In the genomic region with DNA sequence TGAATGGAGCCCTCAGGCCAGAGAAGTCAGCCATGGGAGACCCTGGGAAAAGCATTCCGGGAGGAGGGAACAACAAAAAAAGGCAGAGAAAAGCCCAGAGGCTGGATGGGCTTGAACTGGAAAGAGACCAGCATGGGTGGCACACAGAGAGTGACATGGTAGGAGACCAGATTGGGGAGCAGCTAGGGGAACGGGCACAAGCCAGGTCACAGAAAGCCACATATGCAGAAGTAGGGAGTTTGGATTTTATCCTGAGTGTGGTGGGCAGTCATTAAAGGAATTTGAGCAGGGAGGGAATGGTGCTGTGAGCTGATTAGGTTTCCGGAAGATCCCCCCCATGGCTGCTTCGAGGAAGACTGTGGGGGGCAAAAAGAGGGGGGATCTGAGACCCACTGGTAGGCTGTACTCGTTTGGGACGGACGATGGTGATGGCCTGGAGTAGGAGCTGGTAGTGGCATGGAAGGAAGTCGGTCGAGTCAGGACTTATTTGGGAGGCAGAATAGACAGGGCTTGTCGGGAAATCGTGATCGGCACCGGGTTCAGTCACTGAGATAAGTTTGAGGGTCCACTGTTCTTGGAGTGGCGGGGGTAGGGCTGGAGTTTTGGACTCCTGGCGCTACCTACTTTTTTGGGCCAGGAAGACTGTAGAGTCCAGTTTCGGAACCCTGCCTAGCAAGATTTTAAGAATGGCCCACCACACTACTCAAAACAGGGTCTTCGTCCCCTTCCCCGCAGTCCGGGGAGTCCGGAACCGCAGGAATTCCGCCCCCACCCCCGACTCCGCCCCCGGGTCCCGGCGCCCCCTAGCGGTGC, we compare ENCODE assay signal across 1 cellular context.
TF ChIP-seq lines count a peak whose summit lies in the region.

No MANE protein-coding gene starts in this region.

TF ChIP-seq in K562, 482 proteins besides CTCF, POLR2A, EP300 and RAD21 (continued from another document and continues in another):
- no peak for TF ChIP-seq BHLHE40 (IDR thresholded peaks at IDR 0.05; ENCODE audit: low read length)
- TF ChIP-seq, protein P1, sequence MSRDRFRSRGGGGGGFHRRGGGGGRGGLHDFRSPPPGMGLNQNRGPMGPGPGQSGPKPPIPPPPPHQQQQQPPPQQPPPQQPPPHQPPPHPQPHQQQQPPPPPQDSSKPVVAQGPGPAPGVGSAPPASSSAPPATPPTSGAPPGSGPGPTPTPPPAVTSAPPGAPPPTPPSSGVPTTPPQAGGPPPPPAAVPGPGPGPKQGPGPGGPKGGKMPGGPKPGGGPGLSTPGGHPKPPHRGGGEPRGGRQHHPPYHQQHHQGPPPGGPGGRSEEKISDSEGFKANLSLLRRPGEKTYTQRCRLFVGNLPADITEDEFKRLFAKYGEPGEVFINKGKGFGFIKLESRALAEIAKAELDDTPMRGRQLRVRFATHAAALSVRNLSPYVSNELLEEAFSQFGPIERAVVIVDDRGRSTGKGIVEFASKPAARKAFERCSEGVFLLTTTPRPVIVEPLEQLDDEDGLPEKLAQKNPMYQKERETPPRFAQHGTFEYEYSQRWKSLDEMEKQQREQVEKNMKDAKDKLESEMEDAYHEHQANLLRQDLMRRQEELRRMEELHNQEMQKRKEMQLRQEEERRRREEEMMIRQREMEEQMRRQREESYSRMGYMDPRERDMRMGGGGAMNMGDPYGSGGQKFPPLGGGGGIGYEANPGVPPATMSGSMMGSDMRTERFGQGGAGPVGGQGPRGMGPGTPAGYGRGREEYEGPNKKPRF (IDR thresholded peaks at IDR 0.05; ENCODE audit: low read depth, low read length) = no peak
- TF ChIP-seq, protein P2, sequence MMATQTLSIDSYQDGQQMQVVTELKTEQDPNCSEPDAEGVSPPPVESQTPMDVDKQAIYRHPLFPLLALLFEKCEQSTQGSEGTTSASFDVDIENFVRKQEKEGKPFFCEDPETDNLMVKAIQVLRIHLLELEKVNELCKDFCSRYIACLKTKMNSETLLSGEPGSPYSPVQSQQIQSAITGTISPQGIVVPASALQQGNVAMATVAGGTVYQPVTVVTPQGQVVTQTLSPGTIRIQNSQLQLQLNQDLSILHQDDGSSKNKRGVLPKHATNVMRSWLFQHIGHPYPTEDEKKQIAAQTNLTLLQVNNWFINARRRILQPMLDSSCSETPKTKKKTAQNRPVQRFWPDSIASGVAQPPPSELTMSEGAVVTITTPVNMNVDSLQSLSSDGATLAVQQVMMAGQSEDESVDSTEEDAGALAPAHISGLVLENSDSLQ (IDR thresholded peaks at IDR 0.05) = no peak
- TF ChIP-seq, protein P3, sequence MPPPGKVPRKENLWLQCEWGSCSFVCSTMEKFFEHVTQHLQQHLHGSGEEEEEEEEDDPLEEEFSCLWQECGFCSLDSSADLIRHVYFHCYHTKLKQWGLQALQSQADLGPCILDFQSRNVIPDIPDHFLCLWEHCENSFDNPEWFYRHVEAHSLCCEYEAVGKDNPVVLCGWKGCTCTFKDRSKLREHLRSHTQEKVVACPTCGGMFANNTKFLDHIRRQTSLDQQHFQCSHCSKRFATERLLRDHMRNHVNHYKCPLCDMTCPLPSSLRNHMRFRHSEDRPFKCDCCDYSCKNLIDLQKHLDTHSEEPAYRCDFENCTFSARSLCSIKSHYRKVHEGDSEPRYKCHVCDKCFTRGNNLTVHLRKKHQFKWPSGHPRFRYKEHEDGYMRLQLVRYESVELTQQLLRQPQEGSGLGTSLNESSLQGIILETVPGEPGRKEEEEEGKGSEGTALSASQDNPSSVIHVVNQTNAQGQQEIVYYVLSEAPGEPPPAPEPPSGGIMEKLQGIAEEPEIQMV (tag; conservative IDR thresholded peaks at IDR 0.05; ENCODE audit: low read depth) = no peak
- TF ChIP-seq, protein P4, sequence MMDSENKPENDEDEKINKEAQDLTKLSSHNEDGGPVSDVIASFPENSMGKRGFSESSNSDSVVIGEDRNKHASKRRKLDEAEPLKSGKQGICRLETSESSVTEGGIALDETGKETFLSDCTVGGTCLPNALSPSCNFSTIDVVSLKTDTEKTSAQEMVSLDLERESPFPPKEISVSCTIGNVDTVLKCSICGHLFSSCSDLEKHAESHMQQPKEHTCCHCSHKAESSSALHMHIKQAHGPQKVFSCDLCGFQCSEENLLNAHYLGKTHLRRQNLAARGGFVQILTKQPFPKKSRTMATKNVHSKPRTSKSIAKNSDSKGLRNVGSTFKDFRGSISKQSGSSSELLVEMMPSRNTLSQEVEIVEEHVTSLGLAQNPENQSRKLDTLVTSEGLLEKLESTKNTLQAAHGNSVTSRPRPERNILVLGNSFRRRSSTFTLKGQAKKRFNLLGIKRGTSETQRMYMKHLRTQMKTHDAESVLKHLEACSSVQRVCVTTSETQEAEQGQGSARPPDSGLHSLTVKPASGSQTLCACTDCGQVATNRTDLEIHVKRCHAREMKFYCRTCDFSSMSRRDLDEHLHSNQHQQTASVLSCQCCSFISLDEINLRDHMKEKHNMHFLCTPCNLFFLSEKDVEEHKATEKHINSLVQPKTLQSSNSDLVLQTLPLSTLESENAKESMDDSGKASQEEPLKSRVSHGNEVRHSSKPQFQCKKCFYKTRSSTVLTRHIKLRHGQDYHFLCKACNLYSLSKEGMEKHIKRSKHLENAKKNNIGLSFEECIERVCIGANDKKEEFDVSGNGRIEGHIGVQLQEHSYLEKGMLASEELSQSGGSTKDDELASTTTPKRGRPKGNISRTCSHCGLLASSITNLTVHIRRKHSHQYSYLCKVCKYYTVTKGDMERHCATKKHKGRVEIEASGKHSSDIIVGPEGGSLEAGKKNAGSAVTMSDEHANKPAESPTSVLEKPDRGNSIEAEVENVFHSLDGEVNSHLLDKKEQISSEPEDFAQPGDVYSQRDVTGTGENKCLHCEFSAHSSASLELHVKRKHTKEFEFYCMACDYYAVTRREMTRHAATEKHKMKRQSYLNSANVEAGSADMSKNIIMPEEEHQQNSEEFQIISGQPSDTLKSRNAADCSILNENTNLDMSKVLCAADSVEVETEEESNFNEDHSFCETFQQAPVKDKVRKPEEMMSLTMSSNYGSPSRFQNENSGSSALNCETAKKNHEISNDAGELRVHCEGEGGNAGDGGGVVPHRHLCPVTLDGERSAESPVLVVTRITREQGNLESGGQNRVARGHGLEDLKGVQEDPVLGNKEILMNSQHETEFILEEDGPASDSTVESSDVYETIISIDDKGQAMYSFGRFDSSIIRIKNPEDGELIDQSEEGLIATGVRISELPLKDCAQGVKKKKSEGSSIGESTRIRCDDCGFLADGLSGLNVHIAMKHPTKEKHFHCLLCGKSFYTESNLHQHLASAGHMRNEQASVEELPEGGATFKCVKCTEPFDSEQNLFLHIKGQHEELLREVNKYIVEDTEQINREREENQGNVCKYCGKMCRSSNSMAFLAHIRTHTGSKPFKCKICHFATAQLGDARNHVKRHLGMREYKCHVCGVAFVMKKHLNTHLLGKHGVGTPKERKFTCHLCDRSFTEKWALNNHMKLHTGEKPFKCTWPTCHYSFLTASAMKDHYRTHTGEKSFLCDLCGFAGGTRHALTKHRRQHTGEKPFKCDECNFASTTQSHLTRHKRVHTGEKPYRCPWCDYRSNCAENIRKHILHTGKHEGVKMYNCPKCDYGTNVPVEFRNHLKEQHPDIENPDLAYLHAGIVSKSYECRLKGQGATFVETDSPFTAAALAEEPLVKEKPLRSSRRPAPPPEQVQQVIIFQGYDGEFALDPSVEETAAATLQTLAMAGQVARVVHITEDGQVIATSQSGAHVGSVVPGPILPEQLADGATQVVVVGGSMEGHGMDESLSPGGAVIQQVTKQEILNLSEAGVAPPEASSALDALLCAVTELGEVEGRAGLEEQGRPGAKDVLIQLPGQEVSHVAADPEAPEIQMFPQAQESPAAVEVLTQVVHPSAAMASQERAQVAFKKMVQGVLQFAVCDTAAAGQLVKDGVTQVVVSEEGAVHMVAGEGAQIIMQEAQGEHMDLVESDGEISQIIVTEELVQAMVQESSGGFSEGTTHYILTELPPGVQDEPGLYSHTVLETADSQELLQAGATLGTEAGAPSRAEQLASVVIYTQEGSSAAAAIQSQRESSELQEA (IDR thresholded peaks at IDR 0.05; ENCODE audit: low read depth) = 0 out of 2 replicates have a peak, but pooled peaks have one; percentile 4
- TF ChIP-seq HMG20B (CRISPR knock-in tag; IDR thresholded peaks at IDR 0.05) = no peak
- TF ChIP-seq NBN (IDR thresholded peaks at IDR 0.05; ENCODE audit: low read depth) = 0 out of 2 replicates have a peak, but pooled peaks have one; percentile 27
- TF ChIP-seq EWSR1 (IDR thresholded peaks at IDR 0.05; ENCODE audit: borderline replicate concordance, low read depth, partially characterized antibody) = no peak
- TF ChIP-seq NR2C1 (IDR thresholded peaks at IDR 0.05) = no peak
- TF ChIP-seq NR2C1 (tag; IDR thresholded peaks at IDR 0.05) = no peak
- TF ChIP-seq KDM5B (IDR thresholded peaks at IDR 0.05; ENCODE audit: insufficient replicate concordance, low read depth, low read length) = peak; percentile 50
- TF ChIP-seq DNMT1 (IDR thresholded peaks at IDR 0.05) = 0 out of 2 replicates have a peak, but pooled peaks have one; percentile 59
- TF ChIP-seq XRCC5 (IDR thresholded peaks at IDR 0.05; ENCODE audit: low read depth, low read length) = no peak
- TF ChIP-seq ZNF717 (CRISPR knock-in tag; IDR thresholded peaks at IDR 0.05) = no peak
- TF ChIP-seq RBM14 (IDR thresholded peaks at IDR 0.05; ENCODE audit: borderline replicate concordance, insufficient read depth, low read depth, low read length) = no peak
- TF ChIP-seq, protein P5, sequence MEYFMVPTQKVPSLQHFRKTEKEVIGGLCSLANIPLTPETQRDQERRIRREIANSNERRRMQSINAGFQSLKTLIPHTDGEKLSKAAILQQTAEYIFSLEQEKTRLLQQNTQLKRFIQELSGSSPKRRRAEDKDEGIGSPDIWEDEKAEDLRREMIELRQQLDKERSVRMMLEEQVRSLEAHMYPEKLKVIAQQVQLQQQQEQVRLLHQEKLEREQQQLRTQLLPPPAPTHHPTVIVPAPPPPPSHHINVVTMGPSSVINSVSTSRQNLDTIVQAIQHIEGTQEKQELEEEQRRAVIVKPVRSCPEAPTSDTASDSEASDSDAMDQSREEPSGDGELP (CRISPR knock-in tag; IDR thresholded peaks at IDR 0.05; ENCODE audit: borderline replicate concordance) = no peak
- no peak for TF ChIP-seq ZBTB7A (IDR thresholded peaks at IDR 0.05; ENCODE audit: borderline replicate concordance, control insufficient read depth, low read depth, low read length)
- no peak for TF ChIP-seq SOX6 (IDR thresholded peaks at IDR 0.05)
- no peak for TF ChIP-seq U2AF2 (optimal IDR thresholded peaks at IDR 0.05; ENCODE audit: low read depth, low read length)
- TF ChIP-seq, protein P6, sequence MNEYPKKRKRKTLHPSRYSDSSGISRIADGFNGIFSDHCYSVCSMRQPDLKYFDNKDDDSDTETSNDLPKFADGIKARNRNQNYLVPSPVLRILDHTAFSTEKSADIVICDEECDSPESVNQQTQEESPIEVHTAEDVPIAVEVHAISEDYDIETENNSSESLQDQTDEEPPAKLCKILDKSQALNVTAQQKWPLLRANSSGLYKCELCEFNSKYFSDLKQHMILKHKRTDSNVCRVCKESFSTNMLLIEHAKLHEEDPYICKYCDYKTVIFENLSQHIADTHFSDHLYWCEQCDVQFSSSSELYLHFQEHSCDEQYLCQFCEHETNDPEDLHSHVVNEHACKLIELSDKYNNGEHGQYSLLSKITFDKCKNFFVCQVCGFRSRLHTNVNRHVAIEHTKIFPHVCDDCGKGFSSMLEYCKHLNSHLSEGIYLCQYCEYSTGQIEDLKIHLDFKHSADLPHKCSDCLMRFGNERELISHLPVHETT (CRISPR knock-in tag; conservative IDR thresholded peaks at IDR 0.05 in 1 of 2, IDR thresholded peaks at IDR 0.05 in 1 of 2) = no peak
- 0 out of 2 replicates have a peak, but pooled peaks have one; percentile 18 for TF ChIP-seq ZSCAN29 (IDR thresholded peaks at IDR 0.05)
- TF ChIP-seq, protein P7, sequence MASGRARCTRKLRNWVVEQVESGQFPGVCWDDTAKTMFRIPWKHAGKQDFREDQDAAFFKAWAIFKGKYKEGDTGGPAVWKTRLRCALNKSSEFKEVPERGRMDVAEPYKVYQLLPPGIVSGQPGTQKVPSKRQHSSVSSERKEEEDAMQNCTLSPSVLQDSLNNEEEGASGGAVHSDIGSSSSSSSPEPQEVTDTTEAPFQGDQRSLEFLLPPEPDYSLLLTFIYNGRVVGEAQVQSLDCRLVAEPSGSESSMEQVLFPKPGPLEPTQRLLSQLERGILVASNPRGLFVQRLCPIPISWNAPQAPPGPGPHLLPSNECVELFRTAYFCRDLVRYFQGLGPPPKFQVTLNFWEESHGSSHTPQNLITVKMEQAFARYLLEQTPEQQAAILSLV (tag; IDR thresholded peaks at IDR 0.05) = no peak
- TF ChIP-seq ZNF224 (CRISPR knock-in tag; IDR thresholded peaks at IDR 0.05) = no peak
- TF ChIP-seq, protein P8, sequence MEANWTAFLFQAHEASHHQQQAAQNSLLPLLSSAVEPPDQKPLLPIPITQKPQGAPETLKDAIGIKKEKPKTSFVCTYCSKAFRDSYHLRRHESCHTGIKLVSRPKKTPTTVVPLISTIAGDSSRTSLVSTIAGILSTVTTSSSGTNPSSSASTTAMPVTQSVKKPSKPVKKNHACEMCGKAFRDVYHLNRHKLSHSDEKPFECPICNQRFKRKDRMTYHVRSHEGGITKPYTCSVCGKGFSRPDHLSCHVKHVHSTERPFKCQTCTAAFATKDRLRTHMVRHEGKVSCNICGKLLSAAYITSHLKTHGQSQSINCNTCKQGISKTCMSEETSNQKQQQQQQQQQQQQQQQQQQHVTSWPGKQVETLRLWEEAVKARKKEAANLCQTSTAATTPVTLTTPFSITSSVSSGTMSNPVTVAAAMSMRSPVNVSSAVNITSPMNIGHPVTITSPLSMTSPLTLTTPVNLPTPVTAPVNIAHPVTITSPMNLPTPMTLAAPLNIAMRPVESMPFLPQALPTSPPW (CRISPR knock-in tag; IDR thresholded peaks at IDR 0.05) = no peak
- 0 out of 4 replicates have a peak, but pooled peaks of 1 of the 2 experiments have one; percentile 30 for TF ChIP-seq ARNT (IDR thresholded peaks at IDR 0.05)
- TF ChIP-seq ZNF436 (CRISPR knock-in tag; IDR thresholded peaks at IDR 0.05) = 0 out of 2 replicates have a peak, but pooled peaks have one; percentile 23
- TF ChIP-seq ZNF589 (CRISPR knock-in tag; IDR thresholded peaks at IDR 0.05; ENCODE audit: low read depth) = no peak
- TF ChIP-seq SIN3A (IDR thresholded peaks at IDR 0.05; ENCODE audit: borderline replicate concordance in 2 of 2, control insufficient read depth in 1 of 2, low read depth in 2 of 2, low read length in 2 of 2) = 0 out of 4 replicates have a peak, but pooled peaks of 1 of the 2 experiments have one; percentile 4
- no peak for TF ChIP-seq ZNF316 (IDR thresholded peaks at IDR 0.05)
- no peak for TF ChIP-seq RBM25 (IDR thresholded peaks at IDR 0.05; ENCODE audit: low read depth, low read length, severe bottlenecking)
- TF ChIP-seq PCBP2 (IDR thresholded peaks at IDR 0.05; ENCODE audit: low read depth, low read length, poor library complexity, severe bottlenecking) = no peak
- TF ChIP-seq, protein P9, sequence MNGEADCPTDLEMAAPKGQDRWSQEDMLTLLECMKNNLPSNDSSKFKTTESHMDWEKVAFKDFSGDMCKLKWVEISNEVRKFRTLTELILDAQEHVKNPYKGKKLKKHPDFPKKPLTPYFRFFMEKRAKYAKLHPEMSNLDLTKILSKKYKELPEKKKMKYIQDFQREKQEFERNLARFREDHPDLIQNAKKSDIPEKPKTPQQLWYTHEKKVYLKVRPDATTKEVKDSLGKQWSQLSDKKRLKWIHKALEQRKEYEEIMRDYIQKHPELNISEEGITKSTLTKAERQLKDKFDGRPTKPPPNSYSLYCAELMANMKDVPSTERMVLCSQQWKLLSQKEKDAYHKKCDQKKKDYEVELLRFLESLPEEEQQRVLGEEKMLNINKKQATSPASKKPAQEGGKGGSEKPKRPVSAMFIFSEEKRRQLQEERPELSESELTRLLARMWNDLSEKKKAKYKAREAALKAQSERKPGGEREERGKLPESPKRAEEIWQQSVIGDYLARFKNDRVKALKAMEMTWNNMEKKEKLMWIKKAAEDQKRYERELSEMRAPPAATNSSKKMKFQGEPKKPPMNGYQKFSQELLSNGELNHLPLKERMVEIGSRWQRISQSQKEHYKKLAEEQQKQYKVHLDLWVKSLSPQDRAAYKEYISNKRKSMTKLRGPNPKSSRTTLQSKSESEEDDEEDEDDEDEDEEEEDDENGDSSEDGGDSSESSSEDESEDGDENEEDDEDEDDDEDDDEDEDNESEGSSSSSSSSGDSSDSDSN (IDR thresholded peaks at IDR 0.05; ENCODE audit: borderline replicate concordance in 1 of 2, low read depth in 2 of 2, low read length in 2 of 2) = no peak
- TF ChIP-seq PHF21A (IDR thresholded peaks at IDR 0.05; ENCODE audit: borderline replicate concordance, low read depth) = no peak
